Comparison of ENCODE assay signal across 8 cellular contexts in genomic region chr10:34666008-34666700, GRCh38.
DNase-seq lines count a peak whose midpoint lies in the region; ATAC-seq, FAIRE-seq and TF ChIP-seq lines count a peak whose summit lies in the region.

No MANE protein-coding gene starts in this region.

- ATAC-seq in A549: peak; percentile 97 to 99
- ATAC-seq in GM18502 (IDR thresholded peaks at IDR 0.05; ENCODE audit: poor library complexity, unreplicated experiment): peak; percentile 86
- ATAC-seq in HG02938 (IDR thresholded peaks at IDR 0.05; ENCODE audit: unreplicated experiment): peak; percentile 85

- H3K4me3 ChIP-seq in A549: no peak overlapping the region

- no peak for TF ChIP-seq EP300 in A549 (IDR thresholded peaks at IDR 0.05)

- H3K4me1 Mint-ChIP-seq in activated naive CD4-positive, alpha-beta T cell treated with anti-CD3 and anti-CD28 coated beads, Interleukin-2, amount 10 ng/mL, durations not matched to agents 7 days and 5 days: no peaks in the 10 kb centered on the region

- TF ChIP-seq POLR2A in A549 (IDR thresholded peaks at IDR 0.05; ENCODE audit: low read length): no peak

- peak overlapping the region; percentile 33 to 78; a peak in 4 of 6 replicates for H3K27ac ChIP-seq in A549

- H3K4me2 ChIP-seq in A549: peak overlapping the region; percentile 67

- H3K27me3 Mint-ChIP-seq in activated naive CD4-positive, alpha-beta T cell treated with anti-CD3 and anti-CD28 coated beads, Interleukin-2, amount 10 ng/mL, durations not matched to agents 7 days and 5 days: peaks cover 8% of the 10 kb centered on the region

- DNase-seq in A549 (ENCODE audit: low read depth in 1 of 2, low spot score in 1 of 2): peak; percentile 73 to 93
- DNase-seq in NCI-H526 treated with DMSO at 0.1 percent for 48 hours (lab: John Stamatoyannopoulos, UW): peak; percentile 4
- peak; percentile 6 for DNase-seq in cerebellum (ENCODE audit: low spot score)
- peak; percentile 85 for DNase-seq in medulla oblongata (ENCODE audit: extremely low spot score)
- DNase-seq in effector CD8-positive, alpha-beta T cell (lab: John Stamatoyannopoulos, UW): no peak
- no peak for DNase-seq in activated naive CD4-positive, alpha-beta T cell treated with anti-CD3 and anti-CD28 coated beads, Interleukin-2, amount 10 ng/mL, durations not matched to agents 7 days and 5 days

- H3K9me3 Mint-ChIP-seq in activated naive CD4-positive, alpha-beta T cell treated with anti-CD3 and anti-CD28 coated beads, Interleukin-2, amount 10 ng/mL, durations not matched to agents 7 days and 5 days: no peaks in the 10 kb centered on the region

- 2% methylated on average over 6 of the region's 6 CpGs for WGBS in A549 (ENCODE audit: missing lambda C conversion rate)

- peak; percentile 89 for TF ChIP-seq CTCF in A549 (IDR thresholded peaks at IDR 0.05)

- H3K9me3 ChIP-seq in A549: no peaks in the 10 kb centered on the region

- TF ChIP-seq RAD21 in A549 (conservative IDR thresholded peaks at IDR 0.05 in 1 of 2, IDR thresholded peaks at IDR 0.05 in 1 of 2): peak; percentile 92 to 95

- FAIRE-seq in A549 (lab: Jason Lieb, UNC): peak; percentile 74

- POLR2A ChIA-PET in A549 (lab: Yijun Ruan, JAX): interaction anchor here (1.0 kb wide), 1 partner anchor 66 kb away, joined by 4 read pairs; no protein-coding TSS in a partner anchor

- H3K4me3 Mint-ChIP-seq in activated naive CD4-positive, alpha-beta T cell treated with anti-CD3 and anti-CD28 coated beads, Interleukin-2, amount 10 ng/mL, durations not matched to agents 7 days and 5 days: no peak overlapping the region

- H3K4me1 ChIP-seq in A549: peaks cover 23% of the 10 kb centered on the region

- H3K27ac Mint-ChIP-seq in activated naive CD4-positive, alpha-beta T cell treated with anti-CD3 and anti-CD28 coated beads, Interleukin-2, amount 10 ng/mL, durations not matched to agents 7 days and 5 days: no peak overlapping the region

- CTCF ChIA-PET in A549 (lab: Yijun Ruan, JAX): interaction anchor here (0.5 to 4.0 kb wide), 53 partner anchors 9 to 553 kb away, joined by 3 to 46 read pairs (median 4); no protein-coding TSS in a partner anchor
- CTCF ChIA-PET in activated naive CD4-positive, alpha-beta T cell treated with anti-CD3 and anti-CD28 coated beads, Interleukin-2, amount 10 ng/mL, durations not matched to agents 7 days and 5 days (lab: Charles Lee): interaction anchor here (1.0 to 1.2 kb wide), 3 partner anchors 67 to 328 kb away, joined by 3 to 4 read pairs (median 3); no protein-coding TSS in a partner anchor

- H3K36me3 Mint-ChIP-seq in activated naive CD4-positive, alpha-beta T cell treated with anti-CD3 and anti-CD28 coated beads, Interleukin-2, amount 10 ng/mL, durations not matched to agents 7 days and 5 days: no peaks in the 10 kb centered on the region

TF ChIP-seq in A549, 52 proteins besides CTCF, POLR2A, EP300 and RAD21:
- TF ChIP-seq MAX (IDR thresholded peaks at IDR 0.05) (peak; percentile 62), SMC3 (IDR thresholded peaks at IDR 0.05) (peak; percentile 81), CEBPB (IDR thresholded peaks at IDR 0.05) (0 out of 4 replicates have a peak, but pooled peaks of 1 of the 2 experiments have one; percentile 23), MYC (IDR thresholded peaks at IDR 0.05; ENCODE audit: borderline replicate concordance, low read length) (peak; percentile 63; the same call in 1 of the 2 replicates), BCL3 (IDR thresholded peaks at IDR 0.05) (no peak), ZFP36 (IDR thresholded peaks at IDR 0.05; ENCODE audit: borderline replicate concordance, partially characterized antibody) (no peak)

Comparison
In these comparisons a context has a peak if more than half of its experiments do, and no peak if none do; other contexts are left out.
1. DNase-seq: peak in A549 (2 of 2), NCI-H526 treated with DMSO at 0.1 percent for 48 hours (single experiment), cerebellum (single experiment) and medulla oblongata (single experiment); none in effector CD8-positive, alpha-beta T cell (single experiment) and activated naive CD4-positive, alpha-beta T cell treated with anti-CD3 and anti-CD28 coated beads, Interleukin-2, amount 10 ng/mL, durations not matched to agents 7 days and 5 days (single experiment).
2. Peak in every context shown above with its lines, with median percentiles within 50 percentile points of each other: ATAC-seq.